25 cellular contexts compared by ENCODE assay signal in genomic region chr11:69451289-69451688, GRCh38. TPM values are rescaled to one million over a fixed set of nuclear protein-coding genes. Genes with fewer than 3 reads are reported as not detected.
DNase-seq lines count a peak whose midpoint lies in the region; ATAC-seq, FAIRE-seq and TF ChIP-seq lines count a peak whose summit lies in the region.
"Had no signal": no experiment of that assay in that cellular context is flagged by ENCODE, and none has a peak within 500 bp of the region (broad histone marks: within the 10 kb centered on the region; RNA-seq: fewer than 3 reads in every experiment).

No MANE protein-coding gene starts in this region.

- no peak for ATAC-seq in right cardiac atrium
- ATAC-seq in left cardiac atrium, result no peak
- ATAC-seq in K562, result no peak
- ATAC-seq: HepG2 had no signal

- DNase-seq in right cardiac atrium (no peak), left cardiac atrium (no peak), K562 (ENCODE audit: extremely low read depth in 1 of 4, low spot score in 3 of 4) (no peak), esophagus muscularis mucosa (ENCODE audit: extremely low spot score) (no peak)
- DNase-seq in stimulated activated CD4-positive, alpha-beta T cell treated with anti-CD3 and anti-CD28 coated beads, Interleukin-1b, Interleukin-23, amount 100 ng/mL, for 48 hours, result no peak
- DNase-seq: ACHN; BE2C; C1 segment of cervical spinal cord; CD4-positive, CD25-positive, alpha-beta regulatory T cell; CD8-positive, alpha-beta memory T cell; COR-L47; DMS 273 treated with DMSO at 0.1 percent for 48 hours; DMS53; DND-41; EL; GM23248; HCEC 1CT; HFFc6 had no signal

- no peak overlapping the region for H3K4me3 ChIP-seq in right cardiac atrium (ENCODE audit: low read length)
- H3K4me3 ChIP-seq in K562, result no peak overlapping the region
- no peak overlapping the region for H3K4me3 ChIP-seq in parathyroid adenoma (ENCODE audit: low read depth, low read length)
- H3K4me3 ChIP-seq in esophagus muscularis mucosa, result no peak overlapping the region
- H3K4me3 ChIP-seq: GM23248 had no signal

- no TSS peak for BruUV-seq in K562 (replicated peaks; lab: Mats Ljungman, UMichigan)

- CTCF ChIA-PET in K562 (lab: Yijun Ruan, JAX; ENCODE audit: low intra/inter-chr PET ratio), result no interaction called here

- no peak for TF ChIP-seq POLR2A in K562 (conservative IDR thresholded peaks at IDR 0.05)
- TF ChIP-seq POLR2A in esophagus muscularis mucosa (IDR thresholded peaks at IDR 0.05; ENCODE audit: low read depth), result no peak

- no peaks in the 10 kb centered on the region for H3K36me3 ChIP-seq in K562 (ENCODE audit: control insufficient read depth, insufficient read depth, low read length)
- no peaks in the 10 kb centered on the region for H3K36me3 ChIP-seq in parathyroid adenoma (ENCODE audit: control insufficient read depth, insufficient read depth, low read length)
- H3K36me3 ChIP-seq in esophagus muscularis mucosa, result no peaks in the 10 kb centered on the region
- H3K36me3 ChIP-seq: BE2C had no signal

- TF ChIP-seq CTCF in K562 (IDR thresholded peaks at IDR 0.05 in 2 of 3, conservative IDR thresholded peaks at IDR 0.05 in 1 of 3; ENCODE audit: insufficient read depth in 2 of 3, low read depth in 1 of 3, low read length in 3 of 3) (no peak), parathyroid adenoma (IDR thresholded peaks at IDR 0.05) (no peak), esophagus muscularis mucosa (IDR thresholded peaks at IDR 0.05) (no peak)

- H3K4me1 ChIP-seq in right cardiac atrium (ENCODE audit: control insufficient read depth, insufficient read depth, low read length) (peaks cover 7% of the 10 kb centered on the region), K562 (replicated peaks in 1 of 2; ENCODE audit: control insufficient read depth in 2 of 2, insufficient read depth in 2 of 2, low read length in 2 of 2) (peaks cover 32 to 39% of the 10 kb centered on the region in 2 experiments), parathyroid adenoma (no peaks in the 10 kb centered on the region), esophagus muscularis mucosa (peaks cover 26 to 28% (median 28%) of the 10 kb centered on the region in 4 donors)

- peaks cover 4% of the 10 kb centered on the region for H3K9me1 ChIP-seq in K562 (ENCODE audit: control insufficient read depth, insufficient read depth, low read length)

- H3K9ac ChIP-seq in K562 (ENCODE audit: insufficient read depth in 1 of 2, low read depth in 2 of 2, low read length in 2 of 2) (no peak overlapping the region), parathyroid adenoma (no peak overlapping the region)
- H3K9ac ChIP-seq: GM23248 had no signal

- no peaks in the 10 kb centered on the region for H4K20me1 ChIP-seq in K562 (replicated peaks; ENCODE audit: control insufficient read depth, insufficient read depth, low read length)

- POLR2A ChIA-PET in K562 (lab: Yijun Ruan, JAX), result no interaction called here

- H3K27ac ChIP-seq in right cardiac atrium (ENCODE audit: low read length) (peak overlapping the region; percentile 65), K562 (ENCODE audit: extremely low read depth, low read depth, low read length) (no peak overlapping the region), parathyroid adenoma (peak overlapping the region; percentile 54), esophagus muscularis mucosa (replicated peaks in 1 of 4) (no peak overlapping the region)
- H3K27ac ChIP-seq: GM23248 had no signal

- no peak overlapping the region for H3K4me2 ChIP-seq in K562 (ENCODE audit: insufficient read depth, low read length)
- no peak overlapping the region for H3K4me2 ChIP-seq in parathyroid adenoma (ENCODE audit: low read length)

- in situ Hi-C loops in K562 (cut with MboI), result no loop called here

- no peaks in the 10 kb centered on the region for H3K79me2 ChIP-seq in K562 (ENCODE audit: control insufficient read depth, insufficient read depth, low read length)
- no peaks in the 10 kb centered on the region for H3K79me2 ChIP-seq in parathyroid adenoma

- no peak for FAIRE-seq in K562 (lab: Jason Lieb, UNC)
- FAIRE-seq: A204.1, GM12891, GM19239, H54, HepG2 had no signal

- no peak for TF ChIP-seq RAD21 in K562 (CRISPR knock-in tag; conservative IDR thresholded peaks at IDR 0.05 in 1 of 2, IDR thresholded peaks at IDR 0.05 in 1 of 2)

- no peak overlapping the region for H2AFZ ChIP-seq in K562 (ENCODE audit: low read depth, low read length)
- H2AFZ ChIP-seq in parathyroid adenoma, result no peak overlapping the region
- H2AFZ ChIP-seq: GM23248 had no signal

- no peak for TF ChIP-seq EP300 in K562 (IDR thresholded peaks at IDR 0.05; ENCODE audit: low read length)
- TF ChIP-seq EP300 in esophagus muscularis mucosa (IDR thresholded peaks at IDR 0.05), result no peak

- intact Hi-C loops in right cardiac atrium (cut with DNase I) (no loop called here), left cardiac atrium (cut with DNase I) (no loop called here), K562 (cut with micrococcal nuclease) (no loop called here), esophagus muscularis mucosa (cut with DNase I) (no loop called here)

- H3K27me3 ChIP-seq in right cardiac atrium (ENCODE audit: control insufficient read depth, insufficient read depth) (no peaks in the 10 kb centered on the region), K562 (ENCODE audit: control insufficient read depth in 2 of 2, insufficient read depth in 2 of 2, low read length in 2 of 2) (no peaks in the 10 kb centered on the region), parathyroid adenoma (ENCODE audit: control insufficient read depth, insufficient read depth, low read length) (no peaks in the 10 kb centered on the region), esophagus muscularis mucosa (no peaks in the 10 kb centered on the region)
- H3K27me3 ChIP-seq: BE2C had no signal

- no peaks in the 10 kb centered on the region for H3K9me3 ChIP-seq in right cardiac atrium (ENCODE audit: control insufficient read depth, low read length)
- H3K9me3 ChIP-seq in K562 (replicated peaks; ENCODE audit: control insufficient read depth, insufficient read depth, low read depth, low read length), result no peaks in the 10 kb centered on the region
- H3K9me3 ChIP-seq in parathyroid adenoma (ENCODE audit: control insufficient read depth, low read length), result no peaks in the 10 kb centered on the region
- H3K9me3 ChIP-seq in esophagus muscularis mucosa, result peaks cover 0 to 4% (median 0%) of the 10 kb centered on the region in 4 donors
- H3K9me3 ChIP-seq: BE2C had no signal

TF ChIP-seq in K562, 482 proteins besides CTCF, POLR2A, EP300 and RAD21 (continues in another document):
- TF ChIP-seq LARP7 (IDR thresholded peaks at IDR 0.05), result 0 out of 2 replicates have a peak, but pooled peaks have one; percentile 63
- no peak for TF ChIP-seq FOSL1 (tag; conservative IDR thresholded peaks at IDR 0.05)
- no peak for TF ChIP-seq ZC3H8 (IDR thresholded peaks at IDR 0.05)
- TF ChIP-seq RFX7 (CRISPR knock-in tag; IDR thresholded peaks at IDR 0.05), result no peak
- no peak for TF ChIP-seq POU5F1 (IDR thresholded peaks at IDR 0.05; ENCODE audit: borderline replicate concordance, low read depth, low read length, partially characterized antibody)
- TF ChIP-seq KDM1A (IDR thresholded peaks at IDR 0.05), result peak; percentile 75 to 81
- no peak for TF ChIP-seq WHSC1 (IDR thresholded peaks at IDR 0.05; ENCODE audit: low read length)
- TF ChIP-seq ZNF134 (CRISPR knock-in tag; conservative IDR thresholded peaks at IDR 0.05), result no peak
- TF ChIP-seq, protein P1, sequence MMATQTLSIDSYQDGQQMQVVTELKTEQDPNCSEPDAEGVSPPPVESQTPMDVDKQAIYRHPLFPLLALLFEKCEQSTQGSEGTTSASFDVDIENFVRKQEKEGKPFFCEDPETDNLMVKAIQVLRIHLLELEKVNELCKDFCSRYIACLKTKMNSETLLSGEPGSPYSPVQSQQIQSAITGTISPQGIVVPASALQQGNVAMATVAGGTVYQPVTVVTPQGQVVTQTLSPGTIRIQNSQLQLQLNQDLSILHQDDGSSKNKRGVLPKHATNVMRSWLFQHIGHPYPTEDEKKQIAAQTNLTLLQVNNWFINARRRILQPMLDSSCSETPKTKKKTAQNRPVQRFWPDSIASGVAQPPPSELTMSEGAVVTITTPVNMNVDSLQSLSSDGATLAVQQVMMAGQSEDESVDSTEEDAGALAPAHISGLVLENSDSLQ (IDR thresholded peaks at IDR 0.05), result peak; percentile 8; the same call in 1 of the 2 replicates
- TF ChIP-seq POLR2B (IDR thresholded peaks at IDR 0.05; ENCODE audit: low read depth, partially characterized antibody), result no peak
- TF ChIP-seq RBM17 (IDR thresholded peaks at IDR 0.05; ENCODE audit: borderline replicate concordance, low read depth, low read length), result no peak
- no peak for TF ChIP-seq XRCC3 (IDR thresholded peaks at IDR 0.05)

RNA-seq across cellular contexts. Expression of gene LINC01488, which starts 30.2 kb away (rescaled TPM):
- total RNA-seq in right cardiac atrium (under 1 TPM in 2 of 4 donors, not detected in 2; 0.14 to 0.17 TPM), left cardiac atrium (under 1 TPM in 1 of 2 donors, not detected in 1; 0.06 TPM), K562 (2014; rRNA removed) (not detected in 2 replicates), K562 (2014; rRNA removed; fragmentation: Illumina TruSeq; extraction: Trizol) (not detected in 2 replicates), K562 (2015; rRNA removed; fragmentation: Illumina TruSeq; extraction: Trizol) (not detected in 2 replicates), K562 (2021) (not detected in 2 replicates), esophagus muscularis mucosa (not detected)
- polyA plus RNA-seq in right cardiac atrium (0.16 TPM), K562 (2011; rRNA removed) (not detected in 2 replicates), K562 (2014; fragmentation: Illumina TruSeq; extraction: Trizol) (not detected in 2 replicates), K562 (2014; fragmentation: Nextera tagmentation; extraction: Ambion mirVana) (not detected), K562 (2014; rRNA removed) (not detected in 2 replicates)
- total RNA-seq in K562 (2011; cell fraction: chromatin; rRNA removed; ENCODE audit: low replicate concordance), result not detected in 2 replicates
- not detected in 2 replicates for total RNA-seq in K562 (2011; cell fraction: nucleolus; rRNA removed)
- total RNA-seq in K562 (2011; cell fraction: nucleoplasm; rRNA removed), result not detected in 2 replicates
- polyA plus RNA-seq in K562 (2011; cell fraction: cytosol; rRNA removed), result not detected in 2 replicates
- not detected in 2 replicates for polyA plus RNA-seq in K562 (2011; cell fraction: nucleus; rRNA removed)
- polyA plus RNA-seq in K562 (2012), result not detected in 2 replicates
- not detected in 2 replicates for polyA minus RNA-seq in K562 (2011; rRNA and poly(A)+ RNA removed)
- polyA minus RNA-seq in K562 (2011; cell fraction: cytosol; rRNA and poly(A)+ RNA removed), result not detected in 2 replicates
- polyA minus RNA-seq in K562 (2011; cell fraction: nucleus; rRNA and poly(A)+ RNA removed), result not detected in 2 replicates
- total RNA-seq: CD4-positive, CD25-positive, alpha-beta regulatory T cell; CD8-positive, alpha-beta memory T cell; G401; GM23248; HFFc6 had no signal
- polyA plus RNA-seq: CD4-positive, CD25-positive, alpha-beta regulatory T cell; CD8-positive, alpha-beta memory T cell; GM23248 had no signal

Comparison
In these comparisons a context has a peak if more than half of its experiments do, and no peak if none do; other contexts are left out.
1. H3K27ac ChIP-seq: peak in right cardiac atrium (single experiment) and parathyroid adenoma (single experiment); none in K562 (single experiment) and esophagus muscularis mucosa (0 of 4).